In genomic region chr4:26060286-26060685, GRCh38 we compare ENCODE assay signal across 20 cellular contexts.
DNase-seq lines count a peak whose midpoint lies in the region; ATAC-seq, FAIRE-seq and TF ChIP-seq lines count a peak whose summit lies in the region.
"Had no signal": no experiment of that assay in that cellular context is flagged by ENCODE, and none has a peak within 500 bp of the region (broad histone marks: within the 10 kb centered on the region; RNA-seq: fewer than 3 reads in every experiment).

No MANE protein-coding gene starts in this region.

- no peak overlapping the region for H4K8ac ChIP-seq in H9 (replicated peaks; ENCODE audit: insufficient read length, low read depth, low read length)

- H2AFZ ChIP-seq in HepG2 (ENCODE audit: low read length) (no peak overlapping the region), astrocyte (ENCODE audit: low read depth, low read length) (no peak overlapping the region), H9 (ENCODE audit: low read length) (no peak overlapping the region)
- H2AFZ ChIP-seq: GM23338 had no signal

- no peak overlapping the region for H4K5ac ChIP-seq in H9 (ENCODE audit: insufficient read length, low read depth, low read length)

- BruUV-seq in HepG2 (replicated peaks; lab: Mats Ljungman, UMichigan): no TSS peak

- H3K4me3 ChIP-seq in HepG2 (replicated peaks in 1 of 3; ENCODE audit: insufficient read depth in 1 of 3, low read depth in 2 of 3, low read length in 3 of 3) (no peak overlapping the region), right lobe of liver (no peak overlapping the region), astrocyte (ENCODE audit: insufficient read depth, low read depth, low read length) (no peak overlapping the region), fibroblast of the aortic adventitia (ENCODE audit: low read depth, low read length) (no peak overlapping the region)
- H3K4me3 ChIP-seq: GM23338, SJCRH30 had no signal

- POLR2A ChIA-PET in HepG2 (lab: Yijun Ruan, JAX): no interaction called here

- no peak overlapping the region for H3K4ac ChIP-seq in H9 (ENCODE audit: low read depth, low read length)

- TF ChIP-seq RAD21 in HepG2 (CRISPR knock-in tag; IDR thresholded peaks at IDR 0.05): no peak

- no peak overlapping the region for H2BK120ac ChIP-seq in H9 (ENCODE audit: low read depth, low read length, poor library complexity, severe bottlenecking)

- no peak overlapping the region for H3K4me2 ChIP-seq in HepG2 (ENCODE audit: low read depth, low read length)
- no peak overlapping the region for H3K4me2 ChIP-seq in astrocyte (ENCODE audit: low read length)
- no peak overlapping the region for H3K4me2 ChIP-seq in H9 (ENCODE audit: insufficient read depth, insufficient read length, low read length)
- H3K4me2 ChIP-seq: GM23338 had no signal

- H3K36me3 Mint-ChIP-seq in astrocyte (ENCODE audit: low read depth, unreplicated experiment) (no peaks in the 10 kb centered on the region), H9 (ENCODE audit: insufficient read depth in 1 of 3, low read depth in 3 of 3) (peaks cover 2 to 6% (median 3%) of the 10 kb centered on the region in 3 experiments; a peak in 3 of 7 replicates)

- no peak overlapping the region for H4K91ac ChIP-seq in H9 (ENCODE audit: insufficient read length, low read depth, low read length)

- ATAC-seq in HepG2 (no peak), right lobe of liver (no peak)
- ATAC-seq: GM23338 had no signal

- H3K27me3 Mint-ChIP-seq in astrocyte (ENCODE audit: low read depth, unreplicated experiment): peaks cover 3% of the 10 kb centered on the region
- peaks cover 5% of the 10 kb centered on the region for H3K27me3 Mint-ChIP-seq in H9 (ENCODE audit: low read depth)

- no peaks in the 10 kb centered on the region for H3K4me1 ChIP-seq in HepG2 (ENCODE audit: insufficient read depth, low read length)
- H3K4me1 ChIP-seq in right lobe of liver: no peaks in the 10 kb centered on the region
- H3K4me1 ChIP-seq in astrocyte (ENCODE audit: insufficient read depth, low read length): no peaks in the 10 kb centered on the region
- no peaks in the 10 kb centered on the region for H3K4me1 ChIP-seq in H9 (ENCODE audit: insufficient read depth, low read length)
- H3K4me1 ChIP-seq: SJCRH30 had no signal

- H3T11ph ChIP-seq in H9 (ENCODE audit: low read length): no peak overlapping the region

- no peak for FAIRE-seq in HepG2 (lab: Jason Lieb, UNC)
- FAIRE-seq in astrocyte (lab: Jason Lieb, UNC): no peak

- WGBS in HepG2 (ENCODE audit: low lambda C conversion rate): 16% methylated on average over 3 of the region's 3 CpGs
- 75% methylated on average over 3 of the region's 3 CpGs for WGBS in right lobe of liver (ENCODE audit: insufficient coverage, low coverage, low lambda C conversion rate, missing lambda C conversion rate)
- no CpG with 5 or more reads among the region's 3 CpGs for WGBS in H9 (ENCODE audit: extremely low coverage, insufficient read length, low lambda C conversion rate)

- H3K27ac ChIP-seq in HepG2 (ENCODE audit: extremely low read length, insufficient read depth, low read length) (no peak overlapping the region), right lobe of liver (no peak overlapping the region), astrocyte (ENCODE audit: low read depth, low read length) (no peak overlapping the region), H9 (ENCODE audit: insufficient read length, low read depth, low read length) (no peak overlapping the region)
- H3K27ac ChIP-seq: 22Rv1, SJCRH30 had no signal

- no peaks in the 10 kb centered on the region for H3K79me1 ChIP-seq in H9 (ENCODE audit: insufficient read depth, low read depth, low read length, poor library complexity, severe bottlenecking)

- TF ChIP-seq CTCF in HepG2 (CRISPR knock-in tag; IDR thresholded peaks at IDR 0.05) (no peak), right lobe of liver (IDR thresholded peaks at IDR 0.05) (no peak), astrocyte (IDR thresholded peaks at IDR 0.05; ENCODE audit: insufficient read depth, low read depth, low read length) (no peak), fibroblast of the aortic adventitia (IDR thresholded peaks at IDR 0.05; ENCODE audit: insufficient read depth, low read length) (no peak), H9 (conservative IDR thresholded peaks at IDR 0.05) (no peak)

- H2AK5ac ChIP-seq in H9 (ENCODE audit: insufficient read length, low read length): no peak overlapping the region

- no peaks in the 10 kb centered on the region for H4K20me1 ChIP-seq in HepG2 (ENCODE audit: insufficient read depth, low read length)
- no peaks in the 10 kb centered on the region for H4K20me1 ChIP-seq in astrocyte (ENCODE audit: insufficient read depth, low read length)
- no peaks in the 10 kb centered on the region for H4K20me1 ChIP-seq in H9 (ENCODE audit: control insufficient read depth, insufficient read depth, insufficient read length)

- H2BK5ac ChIP-seq in H9 (ENCODE audit: insufficient read length, low read length): no peak overlapping the region

- H3K9me3 Mint-ChIP-seq in astrocyte (ENCODE audit: unreplicated experiment): peaks cover 9% of the 10 kb centered on the region
- H3K9me3 Mint-ChIP-seq in H9: peaks cover 3 to 9% of the 10 kb centered on the region in 2 experiments; a peak in 4 of 5 replicates

- no peak overlapping the region for H3K23ac ChIP-seq in H9 (ENCODE audit: insufficient read length, low read depth, low read length)

- no peak overlapping the region for H2BK20ac ChIP-seq in H9 (ENCODE audit: low read depth, low read length, poor library complexity, severe bottlenecking)

- no peaks in the 10 kb centered on the region for H3K23me2 ChIP-seq in H9 (ENCODE audit: insufficient read length, low read depth, low read length, poor library complexity, severe bottlenecking)

- H3K9me3 ChIP-seq in HepG2 (ENCODE audit: low read length): no peaks in the 10 kb centered on the region
- H3K9me3 ChIP-seq in right lobe of liver: no peaks in the 10 kb centered on the region
- H3K9me3 ChIP-seq in astrocyte (ENCODE audit: insufficient read depth, low read depth, low read length): no peaks in the 10 kb centered on the region
- no peaks in the 10 kb centered on the region for H3K9me3 ChIP-seq in H9 (ENCODE audit: control insufficient read depth, low read depth, low read length)

- H3K9ac ChIP-seq in HepG2 (ENCODE audit: insufficient read depth, low read depth, low read length) (no peak overlapping the region), astrocyte (ENCODE audit: low read length) (no peak overlapping the region), H9 (ENCODE audit: extremely low read depth, insufficient read length, low read length) (no peak overlapping the region)

- no peak overlapping the region for H2BK15ac ChIP-seq in H9 (ENCODE audit: low read depth, low read length)

- no peak overlapping the region for H3K4me3 Mint-ChIP-seq in astrocyte (ENCODE audit: unreplicated experiment)
- H3K4me3 Mint-ChIP-seq in H9: no peak overlapping the region
- H3K4me3 Mint-ChIP-seq: B cell, GM23338 had no signal

- H3K27me3 ChIP-seq in HepG2 (ENCODE audit: control insufficient read depth in 1 of 2, insufficient read depth in 2 of 2, low read length in 2 of 2): no peaks in the 10 kb centered on the region
- no peaks in the 10 kb centered on the region for H3K27me3 ChIP-seq in right lobe of liver
- H3K27me3 ChIP-seq in astrocyte (ENCODE audit: insufficient read depth, low read length): no peaks in the 10 kb centered on the region
- H3K27me3 ChIP-seq in H9 (ENCODE audit: insufficient read depth, low read length): no peaks in the 10 kb centered on the region
- H3K27me3 ChIP-seq: SJCRH30 had no signal

- in situ Hi-C loops in HepG2 (cut with HindIII; ENCODE audit: extremely low pct_ligation_motif_present, low pct_unique_long_range_greater_than_20kb): no loop called here

- H3K79me2 ChIP-seq in HepG2 (ENCODE audit: insufficient read depth, low read length) (no peaks in the 10 kb centered on the region), astrocyte (ENCODE audit: insufficient read depth, low read length) (no peaks in the 10 kb centered on the region), H9 (ENCODE audit: insufficient read depth, low read length) (no peaks in the 10 kb centered on the region)

- H2BK12ac ChIP-seq in H9 (ENCODE audit: insufficient read length, low read depth, low read length): no peak overlapping the region

- H3K4me1 Mint-ChIP-seq in astrocyte (ENCODE audit: low read depth, unreplicated experiment) (no peaks in the 10 kb centered on the region), H9 (no peaks in the 10 kb centered on the region; a peak in 2 of 4 replicates)
- H3K4me1 Mint-ChIP-seq: B cell, GM23338 had no signal

- H3K18ac ChIP-seq in H9 (ENCODE audit: insufficient read length, low read depth, low read length): no peak overlapping the region

- TF ChIP-seq EP300 in HepG2 (IDR thresholded peaks at IDR 0.05; ENCODE audit: low read depth in 2 of 2, low read length in 2 of 2): no peak
- no peak for TF ChIP-seq EP300 in HepG2 (CRISPR knock-in tag; IDR thresholded peaks at IDR 0.05; ENCODE audit: borderline replicate concordance)

- CTCF ChIA-PET in HepG2 (lab: Yijun Ruan, JAX; ENCODE audit: low intra/inter-chr PET ratio, low total read pairs): no interaction called here

- DNase-seq in HepG2 (ENCODE audit: low spot score) (no peak), right lobe of liver (no peak), astrocyte (ENCODE audit: low read depth) (peak; percentile 49), fibroblast of the aortic adventitia (ENCODE audit: low read depth) (peak; percentile 26), posterior vena cava (ENCODE audit: low spot score) (no peak), iPS-NIHi7 (ENCODE audit: extremely low spot score) (no peak), HuH-7.5 (ENCODE audit: low spot score) (no peak), H9 (no peak)
- DNase-seq: DMS79 treated with DMSO at 0.1 percent for 48 hours, GF-D8, KG1, MV-4-11, NCI-H1694 treated with DMSO at 0.1 percent for 48 hours, NCI-H2227 treated with DMSO at 0.1 percent for 48 hours, NCI-H510A treated with DMSO at 0.1 percent for 48 hours, NCI-H82, SJCRH30 had no signal

- H3K36me3 ChIP-seq in HepG2 (replicated peaks in 1 of 2; ENCODE audit: control insufficient read depth in 1 of 2, insufficient read depth in 2 of 2, low read length in 2 of 2) (no peaks in the 10 kb centered on the region), right lobe of liver (no peaks in the 10 kb centered on the region), astrocyte (ENCODE audit: insufficient read depth, low read length) (no peaks in the 10 kb centered on the region)
- H3K36me3 ChIP-seq: SJCRH30 had no signal

- H3K14ac ChIP-seq in H9 (ENCODE audit: insufficient read depth, low read length): no peak overlapping the region

- TF ChIP-seq POLR2A in HepG2 (IDR thresholded peaks at IDR 0.05; ENCODE audit: insufficient read depth in 1 of 2, low read depth in 2 of 2, low read length in 2 of 2): no peak
- TF ChIP-seq POLR2A in right lobe of liver (IDR thresholded peaks at IDR 0.05): no peak

- H3K56ac ChIP-seq in H9 (ENCODE audit: insufficient read length, low read depth, low read length): no peak overlapping the region

- H3K27ac Mint-ChIP-seq in astrocyte (ENCODE audit: unreplicated experiment): no peak overlapping the region
- H3K27ac Mint-ChIP-seq in H9: no peak overlapping the region
- H3K27ac Mint-ChIP-seq: B cell, GM23338 had no signal

- intact Hi-C loops in HepG2 (cut with micrococcal nuclease; ENCODE audit: unreplicated experiment) (no loop called here), right lobe of liver (cut with DNase I) (no loop called here), posterior vena cava (cut with DNase I) (no loop called here)

TF ChIP-seq in HepG2, 621 proteins besides CTCF, POLR2A, EP300 and RAD21:
- TF ChIP-seq ZNF564 (CRISPR knock-in tag; IDR thresholded peaks at IDR 0.05) (peak; percentile 2; the same call in 1 of the 2 replicates), ZNF12 (CRISPR knock-in tag; IDR thresholded peaks at IDR 0.05) (no peak)

Comparison
In these comparisons a context has a peak if more than half of its experiments do, and no peak if none do; other contexts are left out.
1. DNase-seq: peak in astrocyte (single experiment) and fibroblast of the aortic adventitia (single experiment); none in HepG2 (single experiment), right lobe of liver (0 of 3), posterior vena cava (single experiment), iPS-NIHi7 (single experiment), HuH-7.5 (single experiment) and H9 (single experiment).